24 cellular contexts compared by ENCODE assay signal in the genomic region with DNA sequence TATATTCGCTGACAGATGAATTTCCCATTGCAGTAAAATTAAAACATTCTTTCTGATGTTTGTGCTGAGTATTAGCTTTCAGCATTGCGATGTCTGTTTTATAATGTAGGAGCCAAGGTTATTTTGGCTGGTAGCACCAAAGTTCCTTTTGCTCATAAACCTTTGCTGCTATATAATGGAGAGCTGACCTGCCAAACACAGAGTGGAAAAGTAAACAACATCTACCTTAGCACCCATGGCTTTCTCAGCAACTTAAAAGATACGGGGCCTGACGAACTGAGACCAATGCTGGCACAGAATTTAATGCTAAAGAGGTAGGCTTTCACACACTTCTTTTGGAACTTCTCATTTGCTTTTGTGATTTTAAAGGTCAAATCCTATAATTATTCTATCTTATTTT.
"Had no signal": no experiment of that assay in that cellular context is flagged by ENCODE, and none has a peak within 500 bp of the region (broad histone marks: within the 10 kb centered on the region; RNA-seq: fewer than 3 reads in every experiment).

No MANE protein-coding gene starts in this region.

- H3K27ac Mint-ChIP-seq: activated CD4-positive, alpha-beta memory T cell treated with anti-CD3 and anti-CD28 coated beads for 36 hours; activated naive CD4-positive, alpha-beta T cell treated with anti-CD3 and anti-CD28 coated beads, Interleukin-2, amount 50 U/mL, for 24 hours; activated T-cell treated with anti-CD3 and anti-CD28 coated beads, Interleukin-2, amount 50 U/mL, for 24 hours; activated T-helper 17 cell treated with anti-CD3 and anti-CD28 coated beads, Interleukin-2, amount 50 U/mL, for 72 hours; brain; effector memory CD8-positive, alpha-beta T cell; nephron; stimulated activated naive B cell treated with anti-CD40 and anti-IgM and Interleukin-4, amounts not matched to agents 10 μg/mL and 1 μg/mL and 100 μg/mL, for 72 hours had no signal

- H3K27ac ChIP-seq: cardiac muscle cell, colonic mucosa, gastrocnemius medialis, psoas muscle, transverse colon, WERI-Rb-1 had no signal

- DNase-seq: activated CD4-positive, alpha-beta memory T cell treated with anti-CD3 and anti-CD28 coated beads for 36 hours; activated CD4-positive, alpha-beta T cell treated with anti-CD3 and anti-CD28 coated beads for 48 hours; activated CD8-positive, alpha-beta memory T cell treated with anti-CD3 and anti-CD28 coated beads, Interleukin-2, amount 50 U/mL, for 4 hours; activated T-cell treated with anti-CD3 and anti-CD28 coated beads, Interleukin-2, amount 50 U/mL, for 24 hours; cerebellar nuclear complex; colonic mucosa; effector memory CD8-positive, alpha-beta T cell; erythroblast; gastrocnemius medialis; glutamatergic neuron; left ventricle myocardium superior; mammary epithelial cell; psoas muscle; stimulated activated CD4-positive, alpha-beta T cell treated with anti-CD3 and anti-CD28 coated beads, Interleukin-1b, Interleukin-23, amount 100 ng/mL, for 48 hours; stimulated activated naive B cell treated with anti-CD40 and anti-IgM and Interleukin-4, amounts not matched to agents 10 μg/mL and 1 μg/mL and 100 μg/mL, for 72 hours; transverse colon; WERI-Rb-1 had no signal

- H3K9me3 Mint-ChIP-seq: activated CD4-positive, alpha-beta memory T cell treated with anti-CD3 and anti-CD28 coated beads for 36 hours; activated naive CD4-positive, alpha-beta T cell treated with anti-CD3 and anti-CD28 coated beads, Interleukin-2, amount 50 U/mL, for 24 hours; activated T-cell treated with anti-CD3 and anti-CD28 coated beads, Interleukin-2, amount 50 U/mL, for 24 hours; activated T-helper 17 cell treated with anti-CD3 and anti-CD28 coated beads, Interleukin-2, amount 50 U/mL, for 72 hours; brain; effector memory CD8-positive, alpha-beta T cell; nephron; stimulated activated naive B cell treated with anti-CD40 and anti-IgM and Interleukin-4, amounts not matched to agents 10 μg/mL and 1 μg/mL and 100 μg/mL, for 72 hours had no signal

- H3K9me3 ChIP-seq: colonic mucosa, gastrocnemius medialis, psoas muscle, transverse colon had no signal

- H3K27me3 ChIP-seq: cardiac muscle cell, colonic mucosa, gastrocnemius medialis, transverse colon had no signal

- ATAC-seq: activated CD4-positive, CD25-positive, alpha-beta regulatory T cell treated with anti-CD3 and anti-CD28 coated beads, Interleukin-2, amount 50 U/mL, for 24 hours; activated T-helper 17 cell treated with anti-CD3 and anti-CD28 coated beads, Interleukin-2, amount 50 U/mL, for 72 hours; effector memory CD8-positive, alpha-beta T cell; gastrocnemius medialis; left ventricle myocardium superior; psoas muscle; stimulated activated naive B cell treated with anti-CD40 and anti-IgM and Interleukin-4, amounts not matched to agents 10 μg/mL and 1 μg/mL and 100 μg/mL, for 72 hours had no signal

- H3K4me3 ChIP-seq: cardiac muscle cell, colonic mucosa, gastrocnemius medialis, psoas muscle, smooth muscle cell, transverse colon had no signal

- H3K4me1 ChIP-seq: colonic mucosa, gastrocnemius medialis, psoas muscle, transverse colon had no signal

- H3K4me2 ChIP-seq: smooth muscle cell had no signal

- H3K36me3 ChIP-seq: colonic mucosa, transverse colon had no signal
